28 cellular contexts compared by ENCODE assay signal in genomic region chr11:2417856-2418705, GRCh38. TPM values are rescaled to one million over a fixed set of nuclear protein-coding genes. Genes with fewer than 3 reads are reported as not detected.
"Had no signal": no experiment of that assay in that cellular context is flagged by ENCODE, and none has a peak within 500 bp of the region (broad histone marks: within the 10 kb centered on the region; RNA-seq: fewer than 3 reads in every experiment).

No MANE protein-coding gene starts in this region.

- FAIRE-seq: bronchial epithelial cell had no signal

- H3K36me3 ChIP-seq: ascending aorta, MG63, Peyer's patch had no signal

- DNase-seq: activated CD4-positive, alpha-beta T cell treated with anti-CD3 and anti-CD28 coated beads for 48 hours; activated CD4-positive, alpha-beta T cell treated with anti-CD3 and anti-CD28 coated beads, Interleukin-2, amount 50 U/mL, for 4 hours; activated CD4-positive, CD25-positive, alpha-beta regulatory T cell treated with anti-CD3 and anti-CD28 coated beads, Interleukin-2, amount 50 U/mL, for 72 hours; activated CD8-positive, alpha-beta memory T cell treated with anti-CD3 and anti-CD28 coated beads, Interleukin-2, amount 50 U/mL, for 48 hours; activated CD8-positive, alpha-beta T cell treated with anti-CD3 and anti-CD28 coated beads, Interleukin-2, amount 10 ng/mL, durations not matched to agents 7 days and 5 days; activated effector memory CD4-positive, alpha-beta T cell treated with anti-CD3 and anti-CD28 coated beads, Interleukin-2, amount 50 U/mL, for 16 hours; activated naive CD4-positive, alpha-beta T cell treated with Interleukin-2 at 50 U/mL for 16 hours; activated naive CD8-positive, alpha-beta T cell treated with anti-CD3 and anti-CD28 coated beads, Interleukin-2, amount 50 U/mL, for 24 hours; activated T-cell treated with anti-CD3 and anti-CD28 coated beads, Interleukin-2, amount 50 U/mL, for 1 hour; amniotic stem cell; body of pancreas; MG63; NCI-H1105; NCI-H1436; NCI-H1694 treated with DMSO at 0.1 percent for 48 hours; NCI-H2029 treated with DMSO at 0.1 percent for 48 hours; NCI-H446; Peyer's patch; SHP77 treated with DMSO at 0.1 percent for 48 hours; T-helper 9 cell had no signal

- H3K36me3 Mint-ChIP-seq: activated naive CD4-positive, alpha-beta T cell treated with anti-CD3 and anti-CD28 coated beads, Interleukin-2, amount 50 U/mL, for 72 hours; WTC11 had no signal

- ATAC-seq: activated CD8-positive, alpha-beta T cell treated with anti-CD3 and anti-CD28 coated beads, Interleukin-2, amount 10 ng/mL, durations not matched to agents 7 days and 5 days; activated naive CD4-positive, alpha-beta T cell treated with anti-CD3 and anti-CD28 coated beads, Interleukin-2, amount 50 U/mL, for 72 hours; activated naive CD8-positive, alpha-beta T cell treated with anti-CD3 and anti-CD28 coated beads, Interleukin-2, amount 50 U/mL, for 24 hours; body of pancreas; WTC11 had no signal

- H3K27me3 ChIP-seq: ascending aorta, body of pancreas, MG63, Peyer's patch had no signal

- H3K4me3 ChIP-seq: ascending aorta, body of pancreas, MG63, Peyer's patch had no signal

- H3K27ac Mint-ChIP-seq: activated CD8-positive, alpha-beta T cell treated with anti-CD3 and anti-CD28 coated beads, Interleukin-2, amount 10 ng/mL, durations not matched to agents 7 days and 5 days; activated naive CD4-positive, alpha-beta T cell treated with anti-CD3 and anti-CD28 coated beads, Interleukin-2, amount 50 U/mL, for 72 hours; activated naive CD8-positive, alpha-beta T cell treated with anti-CD3 and anti-CD28 coated beads, Interleukin-2, amount 50 U/mL, for 24 hours; T-helper 1 cell treated with Interleukin-12 subunit alpha and Interleukin-12 subunit beta and Interleukin-4 antibody, amounts not matched to agents 30 μg/mL and 1 μg/mL, for 36 hours; WTC11 had no signal

- H3K27ac ChIP-seq: ascending aorta, body of pancreas, Peyer's patch, RWPE1 had no signal

- H3K4me3 Mint-ChIP-seq: activated CD8-positive, alpha-beta T cell treated with anti-CD3 and anti-CD28 coated beads, Interleukin-2, amount 10 ng/mL, durations not matched to agents 7 days and 5 days; activated naive CD8-positive, alpha-beta T cell treated with anti-CD3 and anti-CD28 coated beads, Interleukin-2, amount 50 U/mL, for 24 hours; central memory CD8-positive, alpha-beta T cell; T-helper 1 cell treated with Interleukin-12 subunit alpha and Interleukin-12 subunit beta and Interleukin-4 antibody, amounts not matched to agents 30 μg/mL and 1 μg/mL, for 36 hours; WTC11 had no signal

- H3K9me3 Mint-ChIP-seq: activated naive CD4-positive, alpha-beta T cell treated with anti-CD3 and anti-CD28 coated beads, Interleukin-2, amount 50 U/mL, for 72 hours; activated naive CD8-positive, alpha-beta T cell treated with anti-CD3 and anti-CD28 coated beads, Interleukin-2, amount 50 U/mL, for 24 hours; central memory CD8-positive, alpha-beta T cell; T-helper 1 cell treated with Interleukin-12 subunit alpha and Interleukin-12 subunit beta and Interleukin-4 antibody, amounts not matched to agents 30 μg/mL and 1 μg/mL, for 36 hours; WTC11 had no signal

- H3K27me3 Mint-ChIP-seq: activated naive CD8-positive, alpha-beta T cell treated with anti-CD3 and anti-CD28 coated beads, Interleukin-2, amount 50 U/mL, for 24 hours; central memory CD8-positive, alpha-beta T cell had no signal

- H3K4me1 Mint-ChIP-seq: central memory CD8-positive, alpha-beta T cell; WTC11 had no signal

- H3K9me3 ChIP-seq: ascending aorta, body of pancreas, MG63, Peyer's patch had no signal

RNA-seq across cellular contexts. Expression of gene TRPM5, which starts 26.2 kb away (rescaled TPM):
- total RNA-seq: activated CD8-positive, alpha-beta T cell treated with anti-CD3 and anti-CD28 coated beads, Interleukin-2, amount 10 ng/mL, durations not matched to agents 7 days and 5 days; activated naive CD4-positive, alpha-beta T cell treated with anti-CD3 and anti-CD28 coated beads, Interleukin-2, amount 50 U/mL, for 72 hours; ascending aorta; bronchial epithelial cell; SK-MEL-5 had no signal
